Comparison of ENCODE assay signal across 8 cellular contexts in the genomic region with DNA sequence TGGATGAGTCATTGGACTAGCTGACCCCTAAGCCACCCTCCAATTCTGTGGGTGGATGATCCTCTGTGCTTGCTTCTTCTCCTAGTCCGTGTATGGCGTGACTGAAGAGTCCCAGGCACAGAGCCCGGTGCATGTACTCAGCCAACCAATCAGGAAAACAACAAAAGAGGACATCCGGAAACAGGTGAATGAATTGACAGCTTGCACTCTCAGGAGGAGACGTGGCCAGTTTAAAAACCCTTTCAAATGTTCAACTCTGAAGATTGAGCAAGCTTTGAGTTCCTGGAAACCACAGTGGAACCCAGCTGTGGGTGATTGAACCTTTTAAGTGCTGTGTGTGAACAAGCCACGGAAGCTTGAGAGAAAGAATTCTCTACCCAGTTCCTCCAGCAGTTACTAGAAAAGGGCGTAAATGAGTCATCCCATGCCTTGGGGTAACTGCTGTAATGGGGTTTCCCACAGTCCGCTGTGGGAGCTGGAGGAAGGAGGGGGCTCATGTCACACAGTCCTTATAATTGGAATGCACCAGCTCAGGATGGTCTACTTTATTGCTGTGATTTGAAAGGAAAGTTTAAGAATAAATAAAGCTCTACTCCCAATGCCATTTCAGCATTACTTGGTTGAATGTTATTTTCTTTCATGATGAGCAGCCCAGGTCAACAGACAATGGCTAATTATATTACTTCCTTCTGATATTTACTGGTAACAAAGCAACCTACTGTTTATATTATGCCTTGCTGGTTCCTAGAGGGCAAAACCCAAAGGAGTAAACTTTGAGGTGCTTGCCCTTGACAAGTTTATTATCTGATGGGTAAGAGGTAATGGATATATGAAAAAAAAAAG.
A peak's percentile ranks its signal among the peaks of the same experiment; 100 is the strongest.
DNase-seq lines count a peak whose midpoint lies in the region; ATAC-seq and TF ChIP-seq lines count a peak whose summit lies in the region.

No MANE protein-coding gene starts in this region.

- H3K36me3 Mint-ChIP-seq in activated T-cell treated with anti-CD3 and anti-CD28 coated beads, Interleukin-2, amount 50 U/mL, for 4 hours (ENCODE audit: insufficient read depth) = no peaks in the 10 kb centered on the region

- DNase-seq in NCI-H748 (lab: John Stamatoyannopoulos, UW; ENCODE audit: unreplicated experiment) = peak; percentile 76
- DNase-seq in activated T-cell treated with anti-CD3 and anti-CD28 coated beads, Interleukin-2, amount 50 U/mL, for 4 hours = peak; percentile 43
- DNase-seq in left ventricle myocardium superior = peak; percentile 54
- DNase-seq in stimulated activated CD4-positive, alpha-beta T cell treated with anti-CD3 and anti-CD28 coated beads, TNF-alpha, amount 100 ng/mL, for 4 hours (ENCODE audit: low read depth in 3 of 3) = peak; percentile 7 to 54 (median 44)
- no peak for DNase-seq in prostate gland (ENCODE audit: low spot score)
- no peak for DNase-seq in NCI-H510A (lab: John Stamatoyannopoulos, UW)

- no peak for TF ChIP-seq CTCF in prostate gland (IDR thresholded peaks at IDR 0.05)

- no peaks in the 10 kb centered on the region for H3K4me1 ChIP-seq in prostate gland (replicated peaks)

- no peaks in the 10 kb centered on the region for H3K9me3 Mint-ChIP-seq in activated T-cell treated with anti-CD3 and anti-CD28 coated beads, Interleukin-2, amount 50 U/mL, for 4 hours

- peaks cover 6% of the 10 kb centered on the region for H3K27me3 ChIP-seq in prostate gland (replicated peaks; ENCODE audit: insufficient read depth)

- no peaks in the 10 kb centered on the region for H3K9me3 ChIP-seq in prostate gland

- H3K27ac ChIP-seq in prostate gland = no peak overlapping the region

- H3K36me3 ChIP-seq in prostate gland = no peaks in the 10 kb centered on the region

- H3K4me1 Mint-ChIP-seq in activated T-cell treated with anti-CD3 and anti-CD28 coated beads, Interleukin-2, amount 50 U/mL, for 4 hours (ENCODE audit: low read depth) = peaks cover 49% of the 10 kb centered on the region

- TF ChIP-seq POLR2A in prostate gland (IDR thresholded peaks at IDR 0.05) = no peak

- intact Hi-C loops in left ventricle myocardium superior (cut with micrococcal nuclease) = no loop called here
- intact Hi-C loops in prostate gland (cut with DNase I) = no loop called here

- 35% methylated on average over 8 of the region's 8 CpGs for WGBS in prostate gland

- H3K27me3 Mint-ChIP-seq in activated T-cell treated with anti-CD3 and anti-CD28 coated beads, Interleukin-2, amount 50 U/mL, for 4 hours (ENCODE audit: low read depth) = no peaks in the 10 kb centered on the region

- H3K4me3 Mint-ChIP-seq in activated T-cell treated with anti-CD3 and anti-CD28 coated beads, Interleukin-2, amount 50 U/mL, for 4 hours = peak overlapping the region; percentile 57

- H3K4me3 ChIP-seq in prostate gland = no peak overlapping the region

- peak; percentile 84 for ATAC-seq in GM18498 (IDR thresholded peaks at IDR 0.05; ENCODE audit: unreplicated experiment)
- ATAC-seq in HG02610 (IDR thresholded peaks at IDR 0.05; ENCODE audit: unreplicated experiment) = peak; percentile 86
- peak; percentile 95 to 96 for ATAC-seq in activated T-cell treated with anti-CD3 and anti-CD28 coated beads, Interleukin-2, amount 50 U/mL, for 4 hours
- peak; percentile 93 for ATAC-seq in left ventricle myocardium superior

Comparison
In these comparisons a context has a peak if more than half of its experiments do, and no peak if none do; other contexts are left out.
1. DNase-seq: peak in NCI-H748 (single experiment), activated T-cell treated with anti-CD3 and anti-CD28 coated beads, Interleukin-2, amount 50 U/mL, for 4 hours (single experiment), left ventricle myocardium superior (single experiment) and stimulated activated CD4-positive, alpha-beta T cell treated with anti-CD3 and anti-CD28 coated beads, TNF-alpha, amount 100 ng/mL, for 4 hours (3 of 3); none in prostate gland (single experiment) and NCI-H510A (single experiment).
2. Peak in every context shown above with its lines, with median percentiles within 50 percentile points of each other: ATAC-seq.